8 cellular contexts compared by ENCODE assay signal in the genomic region with DNA sequence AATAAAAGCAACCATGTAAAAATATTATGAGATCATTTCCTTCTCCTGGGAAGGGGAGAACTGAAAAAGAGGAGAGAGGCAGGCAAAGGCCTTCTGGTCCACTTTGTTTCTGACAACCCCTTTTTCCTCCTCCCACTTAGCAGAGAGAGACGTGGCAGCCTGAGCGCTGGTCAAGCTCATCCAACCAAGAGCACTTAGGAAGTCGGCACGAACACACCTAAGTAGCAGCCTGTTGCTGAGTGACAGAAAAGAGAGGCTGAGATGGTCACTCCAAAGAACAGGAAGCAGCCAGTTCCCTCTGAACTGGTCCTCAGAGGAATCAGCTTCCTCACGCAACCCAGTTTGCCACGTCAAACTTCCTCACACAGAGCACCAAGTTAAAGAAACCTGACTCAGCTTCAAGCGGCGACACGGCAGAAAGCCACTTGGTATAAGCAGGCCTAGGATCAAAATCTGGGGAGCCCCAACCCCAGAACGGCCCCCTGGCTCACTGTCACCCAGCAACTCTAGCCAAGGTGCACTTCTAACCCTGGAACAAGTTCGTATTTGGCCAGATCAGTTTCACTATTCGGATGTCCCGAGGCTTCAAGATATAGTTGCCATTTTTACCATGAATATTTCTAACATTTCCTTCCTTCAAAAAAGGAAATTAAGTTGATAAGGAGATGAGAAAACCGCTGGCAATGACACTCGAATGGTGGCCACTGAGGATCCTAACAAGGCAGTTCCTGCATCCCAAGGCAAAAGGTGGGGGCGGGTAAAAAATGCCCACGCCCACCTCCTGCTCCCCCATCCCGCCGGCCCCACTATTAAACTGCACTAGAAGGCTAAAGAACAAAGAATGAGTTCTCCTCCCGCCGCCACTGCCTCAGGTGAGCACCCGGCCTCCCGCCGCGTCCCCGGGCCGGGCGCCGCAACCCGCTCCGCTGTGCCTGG. TPM values are rescaled to one million over a fixed set of nuclear protein-coding genes. Genes with fewer than 3 reads are reported as not detected.
DNase-seq lines count a peak whose midpoint lies in the region; ATAC-seq and TF ChIP-seq lines count a peak whose summit lies in the region.

No MANE protein-coding gene starts in this region.

- intact Hi-C loops in spleen (cut with DNase I; ENCODE audit: low total_unique reads): no loop called here

- peak overlapping the region; percentile 96 for H3K4me3 Mint-ChIP-seq in WTC11

- no peaks in the 10 kb centered on the region for H3K9me3 ChIP-seq in spleen

- peak overlapping the region; percentile 86 to 98 (median 96) for H3K27ac ChIP-seq in spleen

- peaks cover 0 to 35% (median 21%) of the 10 kb centered on the region in 6 donors for H3K36me3 ChIP-seq in spleen

- peaks cover 25% of the 10 kb centered on the region for H3K4me1 Mint-ChIP-seq in WTC11

- TF ChIP-seq POLR2A in spleen (IDR thresholded peaks at IDR 0.05): no peak

- WGBS in spleen, 5 donors: 0 to 1% (median 0%) methylated on average over 25 to 31 of the region's 31 CpGs

- ATAC-seq in HG02623 (IDR thresholded peaks at IDR 0.05; ENCODE audit: unreplicated experiment): peak; percentile 54
- peak; percentile 53 for ATAC-seq in WTC11

- peak overlapping the region; percentile 82 to 99 (median 95) for H3K4me3 ChIP-seq in spleen

- H3K36me3 Mint-ChIP-seq in WTC11: peaks cover 21% of the 10 kb centered on the region

- H3K9me3 Mint-ChIP-seq in WTC11: no peaks in the 10 kb centered on the region

- no peaks in the 10 kb centered on the region for H3K27me3 ChIP-seq in spleen (replicated peaks in 1 of 7)

- peak overlapping the region; percentile 93 for H3K27ac Mint-ChIP-seq in WTC11

- H3K27me3 Mint-ChIP-seq in WTC11 (ENCODE audit: low read depth): no peaks in the 10 kb centered on the region

- TF ChIP-seq CTCF in WTC11 (IDR thresholded peaks at IDR 0.05) (no peak), spleen (IDR thresholded peaks at IDR 0.05 in 8 of 11, conservative IDR thresholded peaks at IDR 0.05 in 3 of 11) (peak in 1 of 11 experiments; percentile 8)

- H3K4me1 ChIP-seq in spleen: peaks cover 9 to 57% (median 44%) of the 10 kb centered on the region in 6 donors

- CTCF ChIA-PET in WTC11 (lab: Charles Lee): interaction anchor here (0.6 to 3.3 kb wide), 6 partner anchors 12 to 36 kb away, joined by 3 to 18 read pairs (median 6); no protein-coding TSS in a partner anchor

- DNase-seq in NCI-H446 (lab: John Stamatoyannopoulos, UW): peak; percentile 9 to 22
- no peak for DNase-seq in NCI-H446 treated with DMSO at 0.1 percent for 48 hours (lab: John Stamatoyannopoulos, UW)
- DNase-seq in NCI-H1105 treated with DMSO at 0.1 percent for 48 hours (lab: John Stamatoyannopoulos, UW): peak; percentile 16
- DNase-seq in WTC11 (ENCODE audit: low spot score): peak; percentile 30
- peak; percentile 74 for DNase-seq in cerebellar cortex (ENCODE audit: low spot score)
- DNase-seq in islet precursor cell: peak; percentile 93
- DNase-seq in spleen: peak; percentile 87

- POLR2A ChIA-PET in WTC11 (lab: Charles Lee): interaction anchor here (0.6 to 1.2 kb wide), 5 partner anchors 15 to 136 kb away, joined by 3 to 7 read pairs (median 3); no protein-coding TSS in a partner anchor

TF ChIP-seq in WTC11, 78 proteins besides CTCF, POLR2A, EP300 and RAD21:
- TF ChIP-seq, protein P1, sequence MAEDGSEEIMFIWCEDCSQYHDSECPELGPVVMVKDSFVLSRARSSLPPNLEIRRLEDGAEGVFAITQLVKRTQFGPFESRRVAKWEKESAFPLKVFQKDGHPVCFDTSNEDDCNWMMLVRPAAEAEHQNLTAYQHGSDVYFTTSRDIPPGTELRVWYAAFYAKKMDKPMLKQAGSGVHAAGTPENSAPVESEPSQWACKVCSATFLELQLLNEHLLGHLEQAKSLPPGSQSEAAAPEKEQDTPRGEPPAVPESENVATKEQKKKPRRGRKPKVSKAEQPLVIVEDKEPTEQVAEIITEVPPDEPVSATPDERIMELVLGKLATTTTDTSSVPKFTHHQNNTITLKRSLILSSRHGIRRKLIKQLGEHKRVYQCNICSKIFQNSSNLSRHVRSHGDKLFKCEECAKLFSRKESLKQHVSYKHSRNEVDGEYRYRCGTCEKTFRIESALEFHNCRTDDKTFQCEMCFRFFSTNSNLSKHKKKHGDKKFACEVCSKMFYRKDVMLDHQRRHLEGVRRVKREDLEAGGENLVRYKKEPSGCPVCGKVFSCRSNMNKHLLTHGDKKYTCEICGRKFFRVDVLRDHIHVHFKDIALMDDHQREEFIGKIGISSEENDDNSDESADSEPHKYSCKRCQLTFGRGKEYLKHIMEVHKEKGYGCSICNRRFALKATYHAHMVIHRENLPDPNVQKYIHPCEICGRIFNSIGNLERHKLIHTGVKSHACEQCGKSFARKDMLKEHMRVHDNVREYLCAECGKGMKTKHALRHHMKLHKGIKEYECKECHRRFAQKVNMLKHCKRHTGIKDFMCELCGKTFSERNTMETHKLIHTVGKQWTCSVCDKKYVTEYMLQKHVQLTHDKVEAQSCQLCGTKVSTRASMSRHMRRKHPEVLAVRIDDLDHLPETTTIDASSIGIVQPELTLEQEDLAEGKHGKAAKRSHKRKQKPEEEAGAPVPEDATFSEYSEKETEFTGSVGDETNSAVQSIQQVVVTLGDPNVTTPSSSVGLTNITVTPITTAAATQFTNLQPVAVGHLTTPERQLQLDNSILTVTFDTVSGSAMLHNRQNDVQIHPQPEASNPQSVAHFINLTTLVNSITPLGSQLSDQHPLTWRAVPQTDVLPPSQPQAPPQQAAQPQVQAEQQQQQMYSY (CRISPR knock-in tag; IDR thresholded peaks at IDR 0.05): peak; percentile 13; the same call in 1 of the 2 replicates
- 0 out of 2 replicates have a peak, but pooled peaks have one; percentile 11 for TF ChIP-seq RORB (CRISPR knock-in tag; IDR thresholded peaks at IDR 0.05)
- TF ChIP-seq ZNF138 (CRISPR knock-in tag; conservative IDR thresholded peaks at IDR 0.05): no peak

RNA-seq across cellular contexts. Expression of a gene that starts 0.7 kb away (rescaled TPM):
- total RNA-seq in WTC11 (2021) (44.2 to 63.1 TPM (median 50.6 TPM) in 3 replicates), spleen (10 to 100 TPM; 42.0 to 75.8 (median 65.3) TPM)
- polyA plus RNA-seq in spleen: 1 to 10 TPM; 5.2 to 9.4 (median 7.0) TPM

RNA-seq across cellular contexts. Expression of a gene that starts 53.4 kb away (rescaled TPM):
- total RNA-seq in WTC11 (2021) (1.5 to 1.9 TPM (median 1.6 TPM) in 3 replicates), spleen (10 to 100 TPM; 24.7 to 72.1 (median 36.9) TPM)
- polyA plus RNA-seq in spleen: 1 to 10 TPM; 3.6 to 5.9 (median 4.2) TPM
